In genomic region chr4:23015821-23016220, GRCh38 we compare ENCODE assay signal across 26 cellular contexts.
"Had no signal": no experiment of that assay in that cellular context is flagged by ENCODE, and none has a peak within 500 bp of the region (broad histone marks: within the 10 kb centered on the region; RNA-seq: fewer than 3 reads in every experiment).

No MANE protein-coding gene starts in this region.

- H3K27ac Mint-ChIP-seq: dendritic cell treated with granulocyte-macrophage colony-stimulating factor and Interleukin-4, amounts not matched to agents 40 ng/mL and 50 ng/mL, for 4 days; effector memory CD8-positive, alpha-beta T cell; endodermal cell; memory B cell had no signal

- ATAC-seq: effector memory CD8-positive, alpha-beta T cell; esophagus mucosa; gastrocnemius medialis; heart right ventricle; left cardiac atrium; left lung; left ventricle myocardium superior; mucosa of descending colon had no signal

- H3K4me3 Mint-ChIP-seq: dendritic cell treated with granulocyte-macrophage colony-stimulating factor and Interleukin-4, amounts not matched to agents 40 ng/mL and 50 ng/mL, for 4 days; effector memory CD8-positive, alpha-beta T cell; endodermal cell; memory B cell; naive B cell had no signal

- H3K27ac ChIP-seq: colonic mucosa, epithelial cell of prostate, esophagus squamous epithelium, gastrocnemius medialis, heart right ventricle, left lung had no signal

- H3K4me1 Mint-ChIP-seq: endodermal cell, memory B cell, naive B cell had no signal

- H3K9me3 ChIP-seq: colonic mucosa, esophagus squamous epithelium, gastrocnemius medialis, heart right ventricle, left lung, mucosa of descending colon had no signal

- H3K9me3 Mint-ChIP-seq: dendritic cell treated with granulocyte-macrophage colony-stimulating factor and Interleukin-4, amounts not matched to agents 40 ng/mL and 50 ng/mL, for 4 days; endodermal cell; memory B cell had no signal

- H3K4me1 ChIP-seq: colonic mucosa, esophagus squamous epithelium, gastrocnemius medialis, heart right ventricle, left lung had no signal

- H3K4me3 ChIP-seq: colonic mucosa, esophagus squamous epithelium, gastrocnemius medialis, heart right ventricle, left lung, lung, mucosa of descending colon had no signal

- DNase-seq: colonic mucosa; cortex of kidney; effector CD8-positive, alpha-beta T cell; effector memory CD8-positive, alpha-beta T cell; endodermal cell; erythroblast; esophagus squamous epithelium; foreskin fibroblast; foreskin melanocyte; gastrocnemius medialis; glutamatergic neuron; head of caudate nucleus; heart right ventricle; hippocampal formation; left cardiac atrium; left lung; left ventricle myocardium superior; mammary epithelial cell; mesendoderm; mucosa of descending colon; naive B cell had no signal

- H3K27me3 ChIP-seq: colonic mucosa, esophagus squamous epithelium, gastrocnemius medialis, heart right ventricle, left lung had no signal

- H3K36me3 Mint-ChIP-seq: memory B cell, naive B cell had no signal

- H3K27me3 Mint-ChIP-seq: dendritic cell treated with granulocyte-macrophage colony-stimulating factor and Interleukin-4, amounts not matched to agents 40 ng/mL and 50 ng/mL, for 4 days; effector memory CD8-positive, alpha-beta T cell; memory B cell; naive B cell had no signal

- H3K36me3 ChIP-seq: colonic mucosa, esophagus squamous epithelium, gastrocnemius medialis, heart right ventricle, left lung had no signal
